ENCODE assay signal across 9 cellular contexts in the genomic region with DNA sequence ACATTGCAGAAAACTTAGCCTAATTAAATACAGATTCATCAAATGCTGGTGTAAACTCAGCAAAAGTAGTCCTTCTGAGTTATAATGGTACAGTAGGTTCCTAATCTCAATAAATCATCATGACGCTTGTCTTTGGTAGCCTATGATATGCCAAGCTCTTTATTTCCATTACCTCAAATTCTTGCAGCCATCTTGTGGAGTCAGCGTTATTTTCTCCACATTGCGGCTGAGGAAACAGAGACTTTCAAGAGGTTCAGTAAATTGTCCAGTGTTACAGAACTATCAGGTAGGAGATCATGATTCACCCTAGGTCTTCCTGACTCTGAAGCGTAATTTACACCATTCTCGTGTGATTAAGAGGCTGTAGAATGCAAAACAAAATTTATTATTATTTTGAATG.
"Had no signal": no experiment of that assay in that cellular context is flagged by ENCODE, and none has a peak within 500 bp of the region (broad histone marks: within the 10 kb centered on the region; RNA-seq: fewer than 3 reads in every experiment).

No MANE protein-coding gene starts in this region.

- FAIRE-seq: H1, H54, HTR-8/SVneo had no signal

- H3K4me3 ChIP-seq: GM23248 had no signal

- H3K9me3 Mint-ChIP-seq: H9 had no signal

- H2AFZ ChIP-seq: GM23248 had no signal

- DNase-seq: GM23248, H9, HCEC 1CT, Karpas-422, KBM-7 had no signal

- H3K4me2 ChIP-seq: KMS-11 had no signal

- H3K4me3 Mint-ChIP-seq: H9 had no signal

- H3K9ac ChIP-seq: GM23248, KMS-11 had no signal

- H3K27ac ChIP-seq: GM23248, KMS-11 had no signal
